21 cellular contexts compared by ENCODE assay signal in the genomic region with DNA sequence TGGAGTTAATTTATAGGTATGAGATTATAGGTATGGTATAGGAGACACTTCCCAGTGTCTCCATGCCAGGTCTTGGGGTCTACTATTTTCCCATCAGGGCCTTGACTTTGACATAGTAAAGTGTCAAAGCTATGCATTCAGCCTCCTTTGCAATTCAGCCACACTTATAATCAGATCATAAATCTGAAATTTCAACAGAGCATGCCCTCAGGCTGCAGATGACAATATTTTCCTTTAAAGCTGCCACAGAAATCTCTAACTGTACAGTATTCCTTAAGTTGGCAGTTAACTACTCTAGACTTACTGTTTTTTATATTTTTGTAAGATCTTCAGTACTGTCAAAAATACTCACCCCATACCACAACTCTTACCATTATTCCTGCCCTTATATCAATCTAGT. TPM values are rescaled to one million over a fixed set of nuclear protein-coding genes. Genes with fewer than 3 reads are reported as not detected.
DNase-seq lines count a peak whose midpoint lies in the region; ATAC-seq and TF ChIP-seq lines count a peak whose summit lies in the region.
"Had no signal": no experiment of that assay in that cellular context is flagged by ENCODE, and none has a peak within 500 bp of the region (broad histone marks: within the 10 kb centered on the region; RNA-seq: fewer than 3 reads in every experiment).

No MANE protein-coding gene starts in this region.

- no peak overlapping the region for H2BK120ac ChIP-seq in trophoblast cell (ENCODE audit: insufficient read depth, low read length, poor library complexity)

- no peaks in the 10 kb centered on the region for H3K9me3 ChIP-seq in trophoblast cell (ENCODE audit: insufficient read depth, low read depth, low read length)
- H3K9me3 ChIP-seq: BE2C, BLaER1 had no signal

- no peak overlapping the region for H3K4me3 ChIP-seq in trophoblast cell (ENCODE audit: low read depth, low read length)
- H3K4me3 ChIP-seq: BLaER1, GM12878 had no signal

- H3K27ac ChIP-seq in VCaP (peak overlapping the region; percentile 38), trophoblast cell (ENCODE audit: low read depth, low read length) (no peak overlapping the region)
- H3K27ac ChIP-seq: BLaER1 had no signal

- H3K4me1 ChIP-seq in trophoblast cell (ENCODE audit: control insufficient read depth in 1 of 2, insufficient read depth in 2 of 2, low read length in 2 of 2): no peaks in the 10 kb centered on the region
- H3K4me1 ChIP-seq: BE2C, BLaER1 had no signal

- no peaks in the 10 kb centered on the region for H3K79me1 ChIP-seq in trophoblast cell (ENCODE audit: low read length)

- no peak overlapping the region for H4K8ac ChIP-seq in trophoblast cell (ENCODE audit: low read depth, low read length)

- H3K36me3 ChIP-seq in trophoblast cell (ENCODE audit: control insufficient read depth in 1 of 2, insufficient read depth in 2 of 2, low read length in 2 of 2): no peaks in the 10 kb centered on the region
- H3K36me3 ChIP-seq: BE2C, BLaER1 had no signal

- H3K14ac ChIP-seq in trophoblast cell (ENCODE audit: low read length): no peak overlapping the region

- no peak overlapping the region for H2AFZ ChIP-seq in trophoblast cell (ENCODE audit: insufficient read depth, low read length, poor library complexity)

- no peaks in the 10 kb centered on the region for H3K79me2 ChIP-seq in trophoblast cell (ENCODE audit: control insufficient read depth, insufficient read depth, low read length, poor library complexity)

- ATAC-seq in activated naive CD4-positive, alpha-beta T cell treated with anti-CD3 and anti-CD28 coated beads, Interleukin-2, amount 50 U/mL, for 72 hours: no peak
- ATAC-seq: GM12878 had no signal

- no peak overlapping the region for H4K91ac ChIP-seq in trophoblast cell (ENCODE audit: low read depth, low read length)

- no peak for TF ChIP-seq CTCF in VCaP (conservative IDR thresholded peaks at IDR 0.05)

- no peak overlapping the region for H2BK12ac ChIP-seq in trophoblast cell (ENCODE audit: low read length)

- no peak overlapping the region for H3K4me2 ChIP-seq in trophoblast cell (ENCODE audit: low read length)
- H3K4me2 ChIP-seq: BLaER1 had no signal

- DNase-seq in EL (peak; percentile 24), NCI-H69 (lab: John Stamatoyannopoulos, UW) (peak; percentile 43), trophoblast cell (peak; percentile 11 to 67), hippocampal formation (lab: John Stamatoyannopoulos, UW) (no peak), DMS153 (lab: John Stamatoyannopoulos, UW) (no peak)
- no peak for DNase-seq in activated CD4-positive, alpha-beta T cell treated with anti-CD3 and anti-CD28 coated beads for 1 hour
- DNase-seq in activated naive CD4-positive, alpha-beta T cell treated with anti-CD3 and anti-CD28 coated beads, Interleukin-2, amount 50 U/mL, for 72 hours (ENCODE audit: low spot score in 2 of 2): no peak
- DNase-seq: 8988T; ACHN; BE2C; C1 segment of cervical spinal cord; CD4-positive, alpha-beta memory T cell; CD4-positive, CD25-positive, alpha-beta regulatory T cell; CD8-positive, alpha-beta memory T cell; DMS 273 treated with DMSO at 0.1 percent for 48 hours; DMS79 treated with DMSO at 0.1 percent for 48 hours had no signal

- no peak overlapping the region for H2AK5ac ChIP-seq in trophoblast cell (ENCODE audit: low read length)

- H3K4ac ChIP-seq in trophoblast cell (ENCODE audit: low read depth, low read length): no peak overlapping the region

- no peak overlapping the region for H2BK5ac ChIP-seq in trophoblast cell (ENCODE audit: low read depth, low read length, poor library complexity)

- no peaks in the 10 kb centered on the region for H3K27me3 ChIP-seq in trophoblast cell (ENCODE audit: insufficient read depth, low read length)
- H3K27me3 ChIP-seq: BE2C, BLaER1 had no signal

- H3K9ac ChIP-seq in trophoblast cell (ENCODE audit: low read length): no peak overlapping the region
- H3K9ac ChIP-seq: BLaER1 had no signal

- no peak overlapping the region for H3K23ac ChIP-seq in trophoblast cell (ENCODE audit: low read length)

- no peak overlapping the region for H3K18ac ChIP-seq in trophoblast cell (ENCODE audit: low read length)

- H3K9me3 Mint-ChIP-seq in activated naive CD4-positive, alpha-beta T cell treated with anti-CD3 and anti-CD28 coated beads, Interleukin-2, amount 50 U/mL, for 72 hours: no peaks in the 10 kb centered on the region

- H4K12ac ChIP-seq in trophoblast cell (ENCODE audit: low read depth, low read length): no peak overlapping the region

- H3K36me3 Mint-ChIP-seq in activated naive CD4-positive, alpha-beta T cell treated with anti-CD3 and anti-CD28 coated beads, Interleukin-2, amount 50 U/mL, for 72 hours: no peaks in the 10 kb centered on the region
- H3K36me3 Mint-ChIP-seq: CD14-positive monocyte; CD4-positive, alpha-beta memory T cell; CD4-positive, CD25-positive, alpha-beta regulatory T cell; CD8-positive, alpha-beta memory T cell had no signal

- H3K27ac Mint-ChIP-seq in activated naive CD4-positive, alpha-beta T cell treated with anti-CD3 and anti-CD28 coated beads, Interleukin-2, amount 50 U/mL, for 72 hours: no peak overlapping the region
- H3K27ac Mint-ChIP-seq: CD4-positive, alpha-beta memory T cell; CD4-positive, CD25-positive, alpha-beta regulatory T cell; CD8-positive, alpha-beta memory T cell had no signal

RNA-seq across cellular contexts. Expression of a gene that starts 30.2 kb away (rescaled TPM):
- not detected in 2 replicates for polyA plus RNA-seq in trophoblast cell (2013)
- total RNA-seq in activated naive CD4-positive, alpha-beta T cell treated with anti-CD3 and anti-CD28 coated beads, Interleukin-2, amount 50 U/mL, for 72 hours: not detected
- total RNA-seq: A673; CD4-positive, alpha-beta memory T cell; CD4-positive, CD25-positive, alpha-beta regulatory T cell; CD8-positive, alpha-beta memory T cell; GM12878 had no signal
- polyA plus RNA-seq: CD14-positive monocyte; CD4-positive, alpha-beta memory T cell; CD4-positive, CD25-positive, alpha-beta regulatory T cell; CD8-positive, alpha-beta memory T cell; GM12878 had no signal

Comparison
In these comparisons a context has a peak if more than half of its experiments do, and no peak if none do; other contexts are left out.
1. DNase-seq: peak in EL (single experiment), NCI-H69 (single experiment) and trophoblast cell (2 of 2); none in activated CD4-positive, alpha-beta T cell treated with anti-CD3 and anti-CD28 coated beads for 1 hour (single experiment), hippocampal formation (0 of 2), DMS153 (single experiment) and activated naive CD4-positive, alpha-beta T cell treated with anti-CD3 and anti-CD28 coated beads, Interleukin-2, amount 50 U/mL, for 72 hours (0 of 2).